ENCODE assay signal across 1 cellular context in the genomic region with DNA sequence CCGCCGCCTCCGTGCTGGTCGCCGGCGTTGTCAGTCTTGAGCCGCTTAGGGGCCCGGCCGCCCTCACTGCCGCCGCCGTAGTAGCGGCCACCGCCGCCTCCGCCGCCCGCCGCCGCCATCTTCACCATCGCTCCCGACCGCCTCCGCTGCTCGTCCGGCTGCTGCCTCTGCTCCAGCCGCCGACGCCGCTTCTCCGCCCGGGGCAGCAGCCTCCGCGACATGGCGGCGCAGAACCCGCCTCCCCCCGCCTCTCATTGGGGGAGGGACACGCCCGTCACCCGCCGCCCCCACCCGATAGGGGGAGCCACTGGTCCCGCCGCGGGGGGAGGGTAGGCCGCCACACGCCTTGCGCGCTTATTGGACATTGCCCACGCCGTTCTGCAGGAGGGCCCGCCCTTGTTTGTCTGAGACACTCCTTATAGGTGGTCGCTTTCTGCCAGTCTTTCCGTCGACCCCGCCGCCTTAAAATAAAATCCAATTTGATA.
TF ChIP-seq lines count a peak whose summit lies in the region.

A gene (minus strand): TSS at position 241 of the 485 bp plus-strand sequence. CDS start 20 bp downstream, at position 221.

TF ChIP-seq in K562, 482 proteins besides CTCF, POLR2A, EP300 and RAD21 (continued from another document):
- TF ChIP-seq, protein P1, sequence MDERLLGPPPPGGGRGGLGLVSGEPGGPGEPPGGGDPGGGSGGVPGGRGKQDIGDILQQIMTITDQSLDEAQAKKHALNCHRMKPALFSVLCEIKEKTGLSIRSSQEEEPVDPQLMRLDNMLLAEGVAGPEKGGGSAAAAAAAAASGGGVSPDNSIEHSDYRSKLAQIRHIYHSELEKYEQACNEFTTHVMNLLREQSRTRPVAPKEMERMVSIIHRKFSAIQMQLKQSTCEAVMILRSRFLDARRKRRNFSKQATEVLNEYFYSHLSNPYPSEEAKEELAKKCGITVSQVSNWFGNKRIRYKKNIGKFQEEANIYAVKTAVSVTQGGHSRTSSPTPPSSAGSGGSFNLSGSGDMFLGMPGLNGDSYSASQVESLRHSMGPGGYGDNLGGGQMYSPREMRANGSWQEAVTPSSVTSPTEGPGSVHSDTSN (CRISPR knock-in tag; IDR thresholded peaks at IDR 0.05; ENCODE audit: low read depth) = peak; percentile 97
- TF ChIP-seq, protein P1 (tag; conservative IDR thresholded peaks at IDR 0.05; ENCODE audit: low read depth) = peak; percentile 100
- TF ChIP-seq RBM15 (IDR thresholded peaks at IDR 0.05; ENCODE audit: insufficient read depth, low read length) = no peak
- no peak for TF ChIP-seq MECOM (CRISPR knock-in tag; IDR thresholded peaks at IDR 0.05)
- TF ChIP-seq, protein P2, sequence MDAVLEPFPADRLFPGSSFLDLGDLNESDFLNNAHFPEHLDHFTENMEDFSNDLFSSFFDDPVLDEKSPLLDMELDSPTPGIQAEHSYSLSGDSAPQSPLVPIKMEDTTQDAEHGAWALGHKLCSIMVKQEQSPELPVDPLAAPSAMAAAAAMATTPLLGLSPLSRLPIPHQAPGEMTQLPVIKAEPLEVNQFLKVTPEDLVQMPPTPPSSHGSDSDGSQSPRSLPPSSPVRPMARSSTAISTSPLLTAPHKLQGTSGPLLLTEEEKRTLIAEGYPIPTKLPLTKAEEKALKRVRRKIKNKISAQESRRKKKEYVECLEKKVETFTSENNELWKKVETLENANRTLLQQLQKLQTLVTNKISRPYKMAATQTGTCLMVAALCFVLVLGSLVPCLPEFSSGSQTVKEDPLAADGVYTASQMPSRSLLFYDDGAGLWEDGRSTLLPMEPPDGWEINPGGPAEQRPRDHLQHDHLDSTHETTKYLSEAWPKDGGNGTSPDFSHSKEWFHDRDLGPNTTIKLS (IDR thresholded peaks at IDR 0.05; ENCODE audit: borderline replicate concordance, low read depth) = peak; percentile 68
- TF ChIP-seq, protein P3, sequence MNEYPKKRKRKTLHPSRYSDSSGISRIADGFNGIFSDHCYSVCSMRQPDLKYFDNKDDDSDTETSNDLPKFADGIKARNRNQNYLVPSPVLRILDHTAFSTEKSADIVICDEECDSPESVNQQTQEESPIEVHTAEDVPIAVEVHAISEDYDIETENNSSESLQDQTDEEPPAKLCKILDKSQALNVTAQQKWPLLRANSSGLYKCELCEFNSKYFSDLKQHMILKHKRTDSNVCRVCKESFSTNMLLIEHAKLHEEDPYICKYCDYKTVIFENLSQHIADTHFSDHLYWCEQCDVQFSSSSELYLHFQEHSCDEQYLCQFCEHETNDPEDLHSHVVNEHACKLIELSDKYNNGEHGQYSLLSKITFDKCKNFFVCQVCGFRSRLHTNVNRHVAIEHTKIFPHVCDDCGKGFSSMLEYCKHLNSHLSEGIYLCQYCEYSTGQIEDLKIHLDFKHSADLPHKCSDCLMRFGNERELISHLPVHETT (CRISPR knock-in tag; conservative IDR thresholded peaks at IDR 0.05 in 1 of 2, IDR thresholded peaks at IDR 0.05 in 1 of 2) = peak in 1 of 2 experiments; percentile 85; a peak in 2 of 4 replicates
- peak; percentile 94 for TF ChIP-seq FOS (IDR thresholded peaks at IDR 0.05; ENCODE audit: extremely low read depth, insufficient read length)
- TF ChIP-seq SRSF7 (optimal IDR thresholded peaks at IDR 0.05; ENCODE audit: low read depth, low read length) = no peak
- peak; percentile 81 for TF ChIP-seq SUPT5H (IDR thresholded peaks at IDR 0.05)
- TF ChIP-seq, protein P4, sequence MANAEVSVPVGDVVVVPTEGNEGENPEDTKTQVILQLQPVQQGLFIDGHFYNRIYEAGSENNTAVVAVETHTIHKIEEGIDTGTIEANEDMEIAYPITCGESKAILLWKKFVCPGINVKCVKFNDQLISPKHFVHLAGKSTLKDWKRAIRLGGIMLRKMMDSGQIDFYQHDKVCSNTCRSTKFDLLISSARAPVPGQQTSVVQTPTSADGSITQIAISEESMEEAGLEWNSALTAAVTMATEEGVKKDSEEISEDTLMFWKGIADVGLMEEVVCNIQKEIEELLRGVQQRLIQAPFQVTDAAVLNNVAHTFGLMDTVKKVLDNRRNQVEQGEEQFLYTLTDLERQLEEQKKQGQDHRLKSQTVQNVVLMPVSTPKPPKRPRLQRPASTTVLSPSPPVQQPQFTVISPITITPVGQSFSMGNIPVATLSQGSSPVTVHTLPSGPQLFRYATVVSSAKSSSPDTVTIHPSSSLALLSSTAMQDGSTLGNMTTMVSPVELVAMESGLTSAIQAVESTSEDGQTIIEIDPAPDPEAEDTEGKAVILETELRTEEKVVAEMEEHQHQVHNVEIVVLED (CRISPR knock-in tag; IDR thresholded peaks at IDR 0.05) = peak; percentile 73
- TF ChIP-seq ZNF408 (CRISPR knock-in tag; IDR thresholded peaks at IDR 0.05; ENCODE audit: low read depth) = no peak
